In the genomic region with DNA sequence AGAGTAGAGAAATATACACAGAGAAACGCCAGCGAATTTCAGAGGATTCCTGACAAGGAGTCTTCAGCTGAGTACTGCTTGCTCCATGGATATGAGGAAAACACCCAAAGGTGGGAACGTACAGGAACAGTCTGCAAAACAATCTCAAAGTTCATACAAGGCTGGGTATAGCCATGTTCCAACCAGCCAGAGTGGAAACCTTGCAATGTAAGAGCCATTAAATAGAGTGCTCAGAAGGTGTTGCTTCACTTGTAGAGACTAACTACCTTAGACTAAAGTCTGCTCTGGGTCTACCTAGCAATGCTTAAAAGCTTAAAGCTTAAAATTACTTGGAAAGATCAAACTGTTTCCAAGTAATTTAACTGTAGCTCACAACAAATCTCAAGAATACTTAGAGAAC, we compare ENCODE assay signal across 24 cellular contexts. TPM values are rescaled to one million over a fixed set of nuclear protein-coding genes. Genes with fewer than 3 reads are reported as not detected.
DNase-seq lines count a peak whose midpoint lies in the region; ATAC-seq, FAIRE-seq and TF ChIP-seq lines count a peak whose summit lies in the region.
"Had no signal": no experiment of that assay in that cellular context is flagged by ENCODE, and none has a peak within 500 bp of the region (broad histone marks: within the 10 kb centered on the region; RNA-seq: fewer than 3 reads in every experiment).

No MANE protein-coding gene starts in this region.

- peaks cover 100% of the 10 kb centered on the region for H3K79me2 ChIP-seq in K562 (ENCODE audit: control insufficient read depth, insufficient read depth, low read length)
- peaks cover 99% of the 10 kb centered on the region for H3K79me2 ChIP-seq in HepG2 (ENCODE audit: insufficient read depth, low read length)

- H3K9me1 ChIP-seq in K562 (ENCODE audit: control insufficient read depth, insufficient read depth, low read length) = no peaks in the 10 kb centered on the region

- H3K27me3 ChIP-seq in K562 (ENCODE audit: control insufficient read depth in 2 of 2, insufficient read depth in 2 of 2, low read length in 2 of 2) = no peaks in the 10 kb centered on the region
- H3K27me3 ChIP-seq in HepG2 (ENCODE audit: control insufficient read depth in 1 of 2, insufficient read depth in 2 of 2, low read length in 2 of 2) = no peaks in the 10 kb centered on the region
- H3K27me3 ChIP-seq in WERI-Rb-1 (ENCODE audit: insufficient read depth, low read depth, severe bottlenecking) = no peaks in the 10 kb centered on the region
- H3K27me3 ChIP-seq: BLaER1, SJSA1 had no signal

- TF ChIP-seq POLR2A in H54 (IDR thresholded peaks at IDR 0.05; ENCODE audit: low read depth, low read length) (no peak), K562 (conservative IDR thresholded peaks at IDR 0.05) (no peak), HepG2 (IDR thresholded peaks at IDR 0.05; ENCODE audit: insufficient read depth in 1 of 2, low read depth in 2 of 2, low read length in 2 of 2) (no peak)

- no peak overlapping the region for H3K4me2 ChIP-seq in K562 (ENCODE audit: insufficient read depth, low read length)
- no peak overlapping the region for H3K4me2 ChIP-seq in HepG2 (ENCODE audit: low read depth, low read length)
- H3K4me2 ChIP-seq: A549, BLaER1 had no signal

- H3K9ac ChIP-seq in K562 (ENCODE audit: insufficient read depth in 1 of 2, low read depth in 2 of 2, low read length in 2 of 2) (no peak overlapping the region), HepG2 (ENCODE audit: insufficient read depth, low read depth, low read length) (no peak overlapping the region)
- H3K9ac ChIP-seq: BLaER1 had no signal

- peaks cover 29% of the 10 kb centered on the region for H3K36me3 Mint-ChIP-seq in stimulated activated memory B cell treated with anti-CD40 and anti-IgM and Interleukin-4, amounts not matched to agents 10 μg/mL and 1 μg/mL and 100 μg/mL, for 72 hours

- intact Hi-C loops in K562 (cut with micrococcal nuclease) = no loop called here
- intact Hi-C loops in HepG2 (cut with micrococcal nuclease; ENCODE audit: unreplicated experiment) = no loop called here

- H3K4me1 ChIP-seq in K562 (replicated peaks in 1 of 2; ENCODE audit: control insufficient read depth in 2 of 2, insufficient read depth in 2 of 2, low read length in 2 of 2) = peaks cover 0 to 17% of the 10 kb centered on the region in 2 experiments; a peak in 3 of 5 replicates
- H3K4me1 ChIP-seq in HepG2 (ENCODE audit: insufficient read depth, low read length) = peaks cover 57% of the 10 kb centered on the region

- DNase-seq in H54 (ENCODE audit: insufficient read length, low spot score) (no peak), K562 (ENCODE audit: extremely low read depth in 1 of 4, low spot score in 3 of 4) (no peak), HepG2 (ENCODE audit: low spot score) (no peak), WERI-Rb-1 (no peak), D721Med (ENCODE audit: insufficient read length, low spot score) (no peak)
- DNase-seq: CD4-positive, alpha-beta T cell; COR-L47; DMS 273 treated with DMSO at 0.1 percent for 48 hours; DMS79 treated with DMSO at 0.1 percent for 48 hours; IMR-90; Karpas-422; NCI-H1694; NCI-H2081; NCI-H2171; NCI-H345; NCI-H524 treated with DMSO at 0.1 percent for 48 hours; T-helper 1 cell had no signal

- TF ChIP-seq EP300 in K562 (IDR thresholded peaks at IDR 0.05; ENCODE audit: low read length) (no peak), HepG2 (IDR thresholded peaks at IDR 0.05; ENCODE audit: low read depth in 2 of 2, low read length in 2 of 2) (no peak), HepG2 (CRISPR knock-in tag; IDR thresholded peaks at IDR 0.05; ENCODE audit: borderline replicate concordance) (no peak)

- in situ Hi-C loops in K562 (cut with MboI) = no loop called here
- in situ Hi-C loops in HepG2 (cut with HindIII; ENCODE audit: extremely low pct_ligation_motif_present, low pct_unique_long_range_greater_than_20kb) = loop anchor here (10.0 kb wide), 1 partner anchor 190 kb away; the partner anchor contains the start of gene VRK2

- peaks cover 74% of the 10 kb centered on the region for H3K4me1 Mint-ChIP-seq in stimulated activated memory B cell treated with anti-CD40 and anti-IgM and Interleukin-4, amounts not matched to agents 10 μg/mL and 1 μg/mL and 100 μg/mL, for 72 hours

- TF ChIP-seq RAD21 in K562 (CRISPR knock-in tag; conservative IDR thresholded peaks at IDR 0.05 in 1 of 2, IDR thresholded peaks at IDR 0.05 in 1 of 2) = no peak
- TF ChIP-seq RAD21 in HepG2 (CRISPR knock-in tag; IDR thresholded peaks at IDR 0.05) = no peak

- no peaks in the 10 kb centered on the region for H3K27me3 Mint-ChIP-seq in stimulated activated memory B cell treated with anti-CD40 and anti-IgM and Interleukin-4, amounts not matched to agents 10 μg/mL and 1 μg/mL and 100 μg/mL, for 72 hours
- H3K27me3 Mint-ChIP-seq: CD4-positive, alpha-beta T cell had no signal

- FAIRE-seq in H54 (lab: Jason Lieb, UNC) (peak; percentile 6), K562 (lab: Jason Lieb, UNC) (no peak), HepG2 (lab: Jason Lieb, UNC) (no peak), D721Med (lab: Jason Lieb, UNC) (no peak)
- FAIRE-seq: HTR-8/SVneo had no signal

- H3K4me3 ChIP-seq in K562 (no peak overlapping the region), HepG2 (replicated peaks in 1 of 3; ENCODE audit: insufficient read depth in 1 of 3, low read depth in 2 of 3, low read length in 3 of 3) (no peak overlapping the region), WERI-Rb-1 (ENCODE audit: low read depth, low read length) (no peak overlapping the region)
- H3K4me3 ChIP-seq: A549, BLaER1, HAP-1, SJSA1 had no signal

- WGBS in K562 (ENCODE audit: insufficient coverage, low coverage, missing lambda C conversion rate) = 49% methylated on average over 3 of the region's 3 CpGs
- WGBS in HepG2 (ENCODE audit: low lambda C conversion rate) = 75% methylated on average over 3 of the region's 3 CpGs

- POLR2A ChIA-PET in K562 (lab: Yijun Ruan, JAX) = no interaction called here
- POLR2A ChIA-PET in HepG2 (lab: Yijun Ruan, JAX) = no interaction called here

- H3K9me3 Mint-ChIP-seq in stimulated activated memory B cell treated with anti-CD40 and anti-IgM and Interleukin-4, amounts not matched to agents 10 μg/mL and 1 μg/mL and 100 μg/mL, for 72 hours = no peaks in the 10 kb centered on the region
- H3K9me3 Mint-ChIP-seq: CD4-positive, alpha-beta T cell had no signal

- H3K27ac ChIP-seq in K562 (ENCODE audit: extremely low read depth, low read depth, low read length) = peak overlapping the region; percentile 32; the same call in 2 of the 3 replicates
- no peak overlapping the region for H3K27ac ChIP-seq in HepG2 (ENCODE audit: extremely low read length, insufficient read depth, low read length)
- H3K27ac ChIP-seq in WERI-Rb-1 = no peak overlapping the region
- H3K27ac ChIP-seq: A549, BLaER1, SJSA1 had no signal

- no peak for TF ChIP-seq CTCF in K562 (IDR thresholded peaks at IDR 0.05 in 2 of 3, conservative IDR thresholded peaks at IDR 0.05 in 1 of 3; ENCODE audit: insufficient read depth in 2 of 3, low read depth in 1 of 3, low read length in 3 of 3)
- no peak for TF ChIP-seq CTCF in HepG2 (CRISPR knock-in tag; IDR thresholded peaks at IDR 0.05)
- no peak for TF ChIP-seq CTCF in WERI-Rb-1 (IDR thresholded peaks at IDR 0.05; ENCODE audit: low read depth, low read length)
- TF ChIP-seq CTCF in D721Med (IDR thresholded peaks at IDR 0.05; ENCODE audit: insufficient read depth, missing control alignments) = no peak

- H3K4me3 Mint-ChIP-seq in stimulated activated memory B cell treated with anti-CD40 and anti-IgM and Interleukin-4, amounts not matched to agents 10 μg/mL and 1 μg/mL and 100 μg/mL, for 72 hours = no peak overlapping the region
- H3K4me3 Mint-ChIP-seq: CD4-positive, alpha-beta T cell had no signal

- no peaks in the 10 kb centered on the region for H4K20me1 ChIP-seq in K562 (replicated peaks; ENCODE audit: control insufficient read depth, insufficient read depth, low read length)
- H4K20me1 ChIP-seq in HepG2 (ENCODE audit: insufficient read depth, low read length) = no peaks in the 10 kb centered on the region

- H3K9me3 ChIP-seq in K562 (replicated peaks; ENCODE audit: control insufficient read depth, insufficient read depth, low read depth, low read length) (no peaks in the 10 kb centered on the region), HepG2 (ENCODE audit: low read length) (peaks cover 7% of the 10 kb centered on the region; the same call in 1 of the 2 replicates), WERI-Rb-1 (ENCODE audit: severe bottlenecking) (no peaks in the 10 kb centered on the region)
- H3K9me3 ChIP-seq: BLaER1, HAP-1, SJSA1 had no signal

- no peak overlapping the region for H2AFZ ChIP-seq in K562 (ENCODE audit: low read depth, low read length)
- no peak overlapping the region for H2AFZ ChIP-seq in HepG2 (ENCODE audit: low read length)

- BruUV-seq in K562 (replicated peaks; lab: Mats Ljungman, UMichigan) (no TSS peak), HepG2 (replicated peaks; lab: Mats Ljungman, UMichigan) (no TSS peak)

- CTCF ChIA-PET in K562 (lab: Yijun Ruan, JAX; ENCODE audit: low intra/inter-chr PET ratio) (no interaction called here), HepG2 (lab: Yijun Ruan, JAX; ENCODE audit: low intra/inter-chr PET ratio, low total read pairs) (no interaction called here)

- H3K36me3 ChIP-seq in K562 (ENCODE audit: control insufficient read depth, insufficient read depth, low read length) = peaks cover 3% of the 10 kb centered on the region; the same call in 2 of the 3 replicates
- peaks cover 0 to 6% of the 10 kb centered on the region in 2 experiments; a peak in 2 of 5 replicates for H3K36me3 ChIP-seq in HepG2 (replicated peaks in 1 of 2; ENCODE audit: control insufficient read depth in 1 of 2, insufficient read depth in 2 of 2, low read length in 2 of 2)
- H3K36me3 ChIP-seq in WERI-Rb-1 = peaks cover 21% of the 10 kb centered on the region
- H3K36me3 ChIP-seq: BLaER1, HAP-1, SJSA1 had no signal

- peak; percentile 44 for ATAC-seq in K562
- ATAC-seq in HepG2 = peak; percentile 54; the same call in 2 of the 3 replicates
- no peak for ATAC-seq in stimulated activated memory B cell treated with anti-CD40 and anti-IgM and Interleukin-4, amounts not matched to agents 10 μg/mL and 1 μg/mL and 100 μg/mL, for 72 hours
- ATAC-seq in GM19463 (IDR thresholded peaks at IDR 0.05; ENCODE audit: unreplicated experiment) = no peak
- ATAC-seq: A549 had no signal

- peak overlapping the region; percentile 17 for H3K27ac Mint-ChIP-seq in stimulated activated memory B cell treated with anti-CD40 and anti-IgM and Interleukin-4, amounts not matched to agents 10 μg/mL and 1 μg/mL and 100 μg/mL, for 72 hours
- H3K27ac Mint-ChIP-seq: CD4-positive, alpha-beta T cell had no signal

RNA-seq across cellular contexts. Expression of gene FANCL, which starts 6.0 kb away (rescaled TPM):
- 63.6 and 145 TPM in 2 replicates for total RNA-seq in K562 (2011; cell fraction: chromatin; rRNA removed; ENCODE audit: low replicate concordance)
- 20.5 and 27.0 TPM in 2 replicates for total RNA-seq in K562 (2011; cell fraction: nucleolus; rRNA removed)
- total RNA-seq in K562 (2011; cell fraction: nucleoplasm; rRNA removed) = 47.0 and 63.5 TPM in 2 replicates
- total RNA-seq in K562 (2014; rRNA removed) (29.3 and 36.7 TPM in 2 replicates), K562 (2014; rRNA removed; fragmentation: Illumina TruSeq; extraction: Trizol) (58.5 and 62.6 TPM in 2 replicates), K562 (2015; rRNA removed; fragmentation: Illumina TruSeq; extraction: Trizol) (41.5 and 43.4 TPM in 2 replicates), K562 (2021) (37.8 and 39.9 TPM in 2 replicates), HepG2 (2016; rRNA removed; fragmentation: Illumina TruSeq; extraction: Trizol) (40.7 and 40.9 TPM in 2 replicates)
- polyA plus RNA-seq in K562 (2011; rRNA removed) (76.1 and 87.1 TPM in 2 replicates), K562 (2014; fragmentation: Illumina TruSeq; extraction: Trizol) (43.1 and 44.3 TPM in 2 replicates), K562 (2014; fragmentation: Nextera tagmentation; extraction: Ambion mirVana) (100 to 1,000 TPM; 106 to 120 TPM), K562 (2014; rRNA removed) (59.9 and 64.0 TPM in 2 replicates), HepG2 (2011; rRNA removed) (61.3 and 66.8 TPM in 2 replicates)
- polyA plus RNA-seq in K562 (2011; cell fraction: cytosol; rRNA removed) = 10.9 and 26.7 TPM in 2 replicates
- polyA plus RNA-seq in K562 (2011; cell fraction: nucleus; rRNA removed) = 72.7 and 134 TPM in 2 replicates
- polyA plus RNA-seq in K562 (2012) = 35.6 and 36.1 TPM in 2 replicates
- 105 TPM in 2 replicates for polyA minus RNA-seq in K562 (2011; rRNA and poly(A)+ RNA removed)
- polyA minus RNA-seq in K562 (2011; cell fraction: cytosol; rRNA and poly(A)+ RNA removed) = 15.4 and 24.1 TPM in 2 replicates
- polyA minus RNA-seq in K562 (2011; cell fraction: nucleus; rRNA and poly(A)+ RNA removed) = 68.9 and 125 TPM in 2 replicates
- total RNA-seq in HepG2 (2016; cell fraction: cytosol; rRNA removed; fragmentation: Illumina TruSeq; extraction: Trizol; ENCODE audit: low read depth) = 82.7 and 85.0 TPM in 2 replicates
- 42.0 and 42.1 TPM in 2 replicates for total RNA-seq in HepG2 (2016; cell fraction: insoluble cytoplasmic fraction; rRNA removed; fragmentation: Illumina TruSeq; extraction: Trizol)
- 17.5 and 19.0 TPM in 2 replicates for total RNA-seq in HepG2 (2016; cell fraction: membrane; rRNA removed; fragmentation: Illumina TruSeq; extraction: Trizol)
- total RNA-seq in HepG2 (2016; cell fraction: nucleus; rRNA removed; fragmentation: Illumina TruSeq; extraction: Trizol) = 67.9 and 72.9 TPM in 2 replicates
- 22.2 and 31.0 TPM in 2 replicates for polyA plus RNA-seq in HepG2 (2011; cell fraction: cytosol; rRNA removed)
- 63.9 and 104 TPM in 2 replicates for polyA plus RNA-seq in HepG2 (2011; cell fraction: nucleus; rRNA removed)
- polyA plus RNA-seq in HepG2 (2012) = 54.7 and 60.6 TPM in 2 replicates
- 1.8 and 2.8 TPM in 2 replicates for polyA plus RNA-seq in HepG2 (2016; cell fraction: cytosol; fragmentation: Illumina TruSeq; extraction: Trizol; ENCODE audit: low read depth)
- 37.6 and 38.7 TPM in 2 replicates for polyA plus RNA-seq in HepG2 (2016; cell fraction: insoluble cytoplasmic fraction; fragmentation: Illumina TruSeq; extraction: Trizol; ENCODE audit: low read depth)
- polyA plus RNA-seq in HepG2 (2016; cell fraction: membrane; fragmentation: Illumina TruSeq; extraction: Trizol; ENCODE audit: low read depth) = 3.3 and 3.8 TPM in 2 replicates
- 81.1 and 87.3 TPM in 2 replicates for polyA plus RNA-seq in HepG2 (2016; cell fraction: nucleus; fragmentation: Illumina TruSeq; extraction: Trizol; ENCODE audit: insufficient read depth, low read depth)
- 18.7 and 22.7 TPM in 2 replicates for polyA minus RNA-seq in HepG2 (2011; rRNA and poly(A)+ RNA removed; ENCODE audit: low replicate concordance)
- polyA minus RNA-seq in HepG2 (2011; cell fraction: cytosol; rRNA and poly(A)+ RNA removed) = 19.3 and 23.6 TPM in 2 replicates
- 160 and 171 TPM in 2 replicates for polyA minus RNA-seq in HepG2 (2011; cell fraction: nucleus; rRNA and poly(A)+ RNA removed)

Comparison
In these comparisons a context has a peak if more than half of its experiments do, and no peak if none do; other contexts are left out.
1. ATAC-seq: peak in K562 (single experiment) and HepG2 (single experiment); none in stimulated activated memory B cell treated with anti-CD40 and anti-IgM and Interleukin-4, amounts not matched to agents 10 μg/mL and 1 μg/mL and 100 μg/mL, for 72 hours (single experiment) and GM19463 (single experiment).